ENCODE assay signal across 29 cellular contexts in genomic region chr17:81370304-81370703, GRCh38. TPM values are rescaled to one million over a fixed set of nuclear protein-coding genes. Genes with fewer than 3 reads are reported as not detected.
"Had no signal": no experiment of that assay in that cellular context is flagged by ENCODE, and none has a peak within 500 bp of the region (broad histone marks: within the 10 kb centered on the region; RNA-seq: fewer than 3 reads in every experiment).

No MANE protein-coding gene starts in this region.

- H3K27ac ChIP-seq: ovary, parathyroid adenoma, psoas muscle, skin epidermis, stomach, thoracic aorta, thyroid gland, tibial nerve, upper lobe of right lung, uterus had no signal

- H3K4me3 ChIP-seq: ovary, psoas muscle, skin epidermis, stomach, thoracic aorta, thyroid gland, tibial nerve, upper lobe of right lung, uterus had no signal

- H3K36me3 Mint-ChIP-seq: naive B cell; naive thymus-derived CD8-positive, alpha-beta T cell; natural killer cell treated with Interleukin-12 subunit alpha and Interleukin-12 subunit beta and Interleukin-15 and Interleukin-18, amount 100 ng/mL, for 72 hours; stimulated activated effector memory CD8-positive, alpha-beta T cell treated with anti-CD3 and anti-CD28 coated beads, Interleukin-12 subunit alpha, Interleukin-12 subunit beta, amount 100 ng/mL, for 72 hours; stimulated activated naive B cell treated with anti-CD40 and anti-IgM and Interleukin-4, amounts not matched to agents 10 μg/mL and 1 μg/mL and 100 μg/mL, for 72 hours; type B pancreatic cell had no signal

- H2AFZ ChIP-seq: parathyroid adenoma had no signal

- H3K4me3 Mint-ChIP-seq: naive B cell; naive thymus-derived CD8-positive, alpha-beta T cell; natural killer cell treated with Interleukin-12 subunit alpha and Interleukin-12 subunit beta and Interleukin-15 and Interleukin-18, amount 100 ng/mL, for 72 hours; nephron progenitor cell; neural crest cell; stimulated activated effector memory CD8-positive, alpha-beta T cell treated with anti-CD3 and anti-CD28 coated beads, Interleukin-12 subunit alpha, Interleukin-12 subunit beta, amount 100 ng/mL, for 72 hours; stimulated activated naive B cell treated with anti-CD40 and anti-IgM and Interleukin-4, amounts not matched to agents 10 μg/mL and 1 μg/mL and 100 μg/mL, for 72 hours; stimulated activated naive CD8-positive, alpha-beta T cell treated with anti-CD3 and anti-CD28 coated beads, Interleukin-15, Interleukin-2, amounts not matched to agents 100 ng/mL and 50 ng/mL, for 24 hours; type B pancreatic cell had no signal

- H3K79me2 ChIP-seq: parathyroid adenoma had no signal

- H3K9me3 ChIP-seq: ovary, psoas muscle, stomach, thoracic aorta, thyroid gland, tibial nerve, upper lobe of right lung, uterus had no signal

- H3K27me3 ChIP-seq: ovary, thyroid gland, tibial nerve, upper lobe of right lung, uterus had no signal

- ATAC-seq: naive thymus-derived CD8-positive, alpha-beta T cell; natural killer cell treated with Interleukin-12 subunit alpha and Interleukin-12 subunit beta and Interleukin-15 and Interleukin-18, amount 100 ng/mL, for 72 hours; psoas muscle; right cardiac atrium; sciatic nerve; stimulated activated effector memory CD8-positive, alpha-beta T cell treated with anti-CD3 and anti-CD28 coated beads, Interleukin-12 subunit alpha, Interleukin-12 subunit beta, amount 100 ng/mL, for 72 hours; stimulated activated naive B cell treated with anti-CD40 and anti-IgM and Interleukin-4, amounts not matched to agents 10 μg/mL and 1 μg/mL and 100 μg/mL, for 72 hours; upper lobe of right lung had no signal

- H3K36me3 ChIP-seq: ovary, stomach, thoracic aorta, thyroid gland, tibial nerve, upper lobe of right lung, uterus had no signal

- H3K4me1 ChIP-seq: parathyroid adenoma, psoas muscle had no signal

- H3K9me3 Mint-ChIP-seq: naive B cell; naive thymus-derived CD8-positive, alpha-beta T cell; natural killer cell treated with Interleukin-12 subunit alpha and Interleukin-12 subunit beta and Interleukin-15 and Interleukin-18, amount 100 ng/mL, for 72 hours; nephron progenitor cell; neural crest cell; stimulated activated effector memory CD8-positive, alpha-beta T cell treated with anti-CD3 and anti-CD28 coated beads, Interleukin-12 subunit alpha, Interleukin-12 subunit beta, amount 100 ng/mL, for 72 hours; stimulated activated naive B cell treated with anti-CD40 and anti-IgM and Interleukin-4, amounts not matched to agents 10 μg/mL and 1 μg/mL and 100 μg/mL, for 72 hours; stimulated activated naive CD8-positive, alpha-beta T cell treated with anti-CD3 and anti-CD28 coated beads, Interleukin-15, Interleukin-2, amounts not matched to agents 100 ng/mL and 50 ng/mL, for 24 hours; type B pancreatic cell had no signal

- H3K9ac ChIP-seq: parathyroid adenoma had no signal

- H3K27ac Mint-ChIP-seq: naive thymus-derived CD8-positive, alpha-beta T cell; natural killer cell treated with Interleukin-12 subunit alpha and Interleukin-12 subunit beta and Interleukin-15 and Interleukin-18, amount 100 ng/mL, for 72 hours; nephron progenitor cell; progenitor cell of endocrine pancreas; stimulated activated effector memory CD8-positive, alpha-beta T cell treated with anti-CD3 and anti-CD28 coated beads, Interleukin-12 subunit alpha, Interleukin-12 subunit beta, amount 100 ng/mL, for 72 hours; stimulated activated naive B cell treated with anti-CD40 and anti-IgM and Interleukin-4, amounts not matched to agents 10 μg/mL and 1 μg/mL and 100 μg/mL, for 72 hours; stimulated activated naive CD8-positive, alpha-beta T cell treated with anti-CD3 and anti-CD28 coated beads, Interleukin-15, Interleukin-2, amounts not matched to agents 100 ng/mL and 50 ng/mL, for 24 hours; type B pancreatic cell had no signal

- DNase-seq: naive B cell; nephron progenitor cell; occipital lobe; ovary; posterior cingulate gyrus; psoas muscle; right cardiac atrium; stimulated activated CD4-positive, alpha-beta T cell treated with anti-CD3 and anti-CD28 coated beads, Interleukin-15, amount 100 ng/mL, for 24 hours; stimulated activated CD4-positive, alpha-beta T cell treated with anti-CD3 and anti-CD28 coated beads, Interleukin-2, amount 100 ng/mL, for 24 hours; stimulated activated CD4-positive, alpha-beta T cell treated with anti-CD3 and anti-CD28 coated beads, Interleukin-2, amount 100 ng/mL, for 48 hours; stimulated activated CD4-positive, alpha-beta T cell treated with anti-CD3 and anti-CD28 coated beads, Interleukin-4, amount 100 ng/mL, for 24 hours; stimulated activated naive B cell treated with anti-CD40 and anti-IgM and Interleukin-4, amounts not matched to agents 10 μg/mL and 1 μg/mL and 100 μg/mL, for 72 hours; stimulated activated naive CD4-positive, alpha-beta T cell treated with Interleukin-2 at 50 U/mL for 16 hours; stomach; thyroid gland; upper lobe of right lung; uterus had no signal

RNA-seq across cellular contexts. Expression of gene BAHCC1, which starts 25.0 kb away (rescaled TPM):
- total RNA-seq: naive thymus-derived CD8-positive, alpha-beta T cell had no signal
- polyA plus RNA-seq: naive thymus-derived CD8-positive, alpha-beta T cell had no signal
